ENCODE assay signal across 21 cellular contexts in genomic region chr2:237099804-237100203, GRCh38. TPM values are rescaled to one million over a fixed set of nuclear protein-coding genes. Genes with fewer than 3 reads are reported as not detected.
DNase-seq lines count a peak whose midpoint lies in the region; ATAC-seq, FAIRE-seq and TF ChIP-seq lines count a peak whose summit lies in the region.
"Had no signal": no experiment of that assay in that cellular context is flagged by ENCODE, and none has a peak within 500 bp of the region (broad histone marks: within the 10 kb centered on the region; RNA-seq: fewer than 3 reads in every experiment).

No MANE protein-coding gene starts in this region.

- TF ChIP-seq POLR2A in breast epithelium (IDR thresholded peaks at IDR 0.05) = no peak
- TF ChIP-seq POLR2A in GM12878 (IDR thresholded peaks at IDR 0.05; ENCODE audit: low read depth, low read length) = no peak

- peaks cover 23% of the 10 kb centered on the region for H3K4me1 Mint-ChIP-seq in MCF 10A (ENCODE audit: insufficient read depth, unreplicated experiment)
- H3K4me1 Mint-ChIP-seq in stimulated activated naive B cell treated with anti-CD40 and anti-IgM and Interleukin-4, amounts not matched to agents 10 μg/mL and 1 μg/mL and 100 μg/mL, for 72 hours = peaks cover 0 to 2% of the 10 kb centered on the region in 2 donors
- H3K4me1 Mint-ChIP-seq: CD14-positive monocyte; CD4-positive, alpha-beta memory T cell had no signal

- H3K36me3 Mint-ChIP-seq in MCF 10A (ENCODE audit: insufficient read depth, unreplicated experiment) = peaks cover 96% of the 10 kb centered on the region
- H3K36me3 Mint-ChIP-seq in stimulated activated naive B cell treated with anti-CD40 and anti-IgM and Interleukin-4, amounts not matched to agents 10 μg/mL and 1 μg/mL and 100 μg/mL, for 72 hours = peaks cover 30 to 65% of the 10 kb centered on the region in 2 donors

- H3K27ac Mint-ChIP-seq in MCF 10A (ENCODE audit: low read depth, unreplicated experiment) = peak overlapping the region; percentile 35
- H3K27ac Mint-ChIP-seq in stimulated activated naive B cell treated with anti-CD40 and anti-IgM and Interleukin-4, amounts not matched to agents 10 μg/mL and 1 μg/mL and 100 μg/mL, for 72 hours = no peak overlapping the region
- H3K27ac Mint-ChIP-seq: CD14-positive monocyte; CD4-positive, alpha-beta memory T cell; H9 had no signal

- no peak overlapping the region for H3K27ac ChIP-seq in breast epithelium
- H3K27ac ChIP-seq in Karpas-422 (ENCODE audit: low read length) = peak overlapping the region; percentile 39; the same call in 1 of the 2 replicates
- no peak overlapping the region for H3K27ac ChIP-seq in GM12878 (ENCODE audit: control insufficient read depth, insufficient read depth)
- H3K27ac ChIP-seq: 22Rv1, A549, BLaER1 had no signal

- H3K4me3 ChIP-seq in breast epithelium = no peak overlapping the region
- no peak overlapping the region for H3K4me3 ChIP-seq in Karpas-422 (ENCODE audit: low read length)
- H3K4me3 ChIP-seq in GM12878 = no peak overlapping the region
- H3K4me3 ChIP-seq: A549, BLaER1 had no signal

- H3K27me3 ChIP-seq in breast epithelium (no peaks in the 10 kb centered on the region), Karpas-422 (ENCODE audit: low read length) (no peaks in the 10 kb centered on the region), GM12878 (replicated peaks in 1 of 2; ENCODE audit: control insufficient read depth in 2 of 2, insufficient read depth in 2 of 2, low read length in 1 of 2) (no peaks in the 10 kb centered on the region)
- H3K27me3 ChIP-seq: BLaER1 had no signal

- 67% methylated on average over 3 of the region's 3 CpGs for WGBS in GM12878 (ENCODE audit: insufficient coverage, insufficient replicate concordance, low lambda C conversion rate, missing lambda C conversion rate)

- H3K9me3 ChIP-seq in breast epithelium (no peaks in the 10 kb centered on the region), Karpas-422 (ENCODE audit: low read length) (no peaks in the 10 kb centered on the region), GM12878 (replicated peaks; ENCODE audit: control insufficient read depth, insufficient read depth, low read length) (no peaks in the 10 kb centered on the region)
- H3K9me3 ChIP-seq: BLaER1 had no signal

- H3K36me3 ChIP-seq in breast epithelium = peaks cover 8% of the 10 kb centered on the region
- H3K36me3 ChIP-seq in Karpas-422 (ENCODE audit: insufficient read depth, low read length) = peaks cover 33% of the 10 kb centered on the region; the same call in 1 of the 2 replicates
- peaks cover 0 to 20% of the 10 kb centered on the region in 2 experiments; a peak in 3 of 4 replicates for H3K36me3 ChIP-seq in GM12878 (ENCODE audit: control insufficient read depth in 2 of 2, insufficient read depth in 2 of 2, low read length in 1 of 2)

- POLR2A ChIA-PET in MCF 10A (lab: Yijun Ruan, JAX) (interaction anchor here (0.6 to 3.0 kb wide), 6 partner anchors 10 to 1179 kb away, joined by 3 to 30 read pairs (median 3); partner anchors contain the start of gene COPS8), GM12878 (lab: Charles Lee) (no interaction called here)

- H3K9ac ChIP-seq in Karpas-422 (ENCODE audit: low read length) (no peak overlapping the region), GM12878 (ENCODE audit: control insufficient read depth, insufficient read depth, low read length) (no peak overlapping the region)
- H3K9ac ChIP-seq: BLaER1 had no signal

- no peaks in the 10 kb centered on the region for H3K27me3 Mint-ChIP-seq in MCF 10A (ENCODE audit: insufficient read depth, unreplicated experiment)
- H3K27me3 Mint-ChIP-seq in stimulated activated naive B cell treated with anti-CD40 and anti-IgM and Interleukin-4, amounts not matched to agents 10 μg/mL and 1 μg/mL and 100 μg/mL, for 72 hours = no peaks in the 10 kb centered on the region
- H3K27me3 Mint-ChIP-seq: CD4-positive, alpha-beta memory T cell had no signal

- CTCF ChIA-PET in MCF 10A (lab: Yijun Ruan, JAX) = interaction anchor here (0.7 to 1.2 kb wide), 2 partner anchors 27 to 163 kb away, joined by 3 to 5 read pairs; no protein-coding TSS in a partner anchor
- CTCF ChIA-PET in GM12878 (lab: Yijun Ruan, JAX) = interaction anchor here (1.0 kb wide), 1 partner anchor 42 kb away, joined by 3 read pairs; no protein-coding TSS in a partner anchor

- no peak for TF ChIP-seq EP300 in GM12878 (IDR thresholded peaks at IDR 0.05; ENCODE audit: borderline replicate concordance in 1 of 2, control insufficient read depth in 1 of 2, low read depth in 2 of 2, low read length in 2 of 2)

- intact Hi-C loops in MCF 10A (cut with micrococcal nuclease) = loop anchor here (5.0 to 10.0 kb wide), 2 partner anchors 42 to 195 kb away; no protein-coding TSS in a partner anchor
- intact Hi-C loops in breast epithelium (cut with DNase I; ENCODE audit: low total_unique reads) = no loop called here
- intact Hi-C loops in GM12878 (cut with micrococcal nuclease; ENCODE audit: unreplicated experiment) = no loop called here

- FAIRE-seq in GM12878 (lab: Jason Lieb, UNC) = no peak
- FAIRE-seq: A549, GM18507, H1, HTR-8/SVneo had no signal

- H3K4me1 ChIP-seq in breast epithelium = no peaks in the 10 kb centered on the region
- H3K4me1 ChIP-seq in Karpas-422 (ENCODE audit: low read length) = peaks cover 13% of the 10 kb centered on the region
- H3K4me1 ChIP-seq in GM12878 (ENCODE audit: control insufficient read depth, insufficient read depth, low read length) = no peaks in the 10 kb centered on the region
- H3K4me1 ChIP-seq: BLaER1 had no signal

- H2AFZ ChIP-seq in Karpas-422 (ENCODE audit: low read length) = no peak overlapping the region
- no peak overlapping the region for H2AFZ ChIP-seq in GM12878 (ENCODE audit: control insufficient read depth, low read depth, low read length)

- RAD21 ChIA-PET in GM12878 (lab: Charles Lee; ENCODE audit: unreplicated experiment) = no interaction called here

- no peaks in the 10 kb centered on the region for H4K20me1 ChIP-seq in Karpas-422 (ENCODE audit: insufficient read depth, low read depth, low read length)
- H4K20me1 ChIP-seq in GM12878 (ENCODE audit: control insufficient read depth, insufficient read depth) = no peaks in the 10 kb centered on the region
- H4K20me1 ChIP-seq: BLaER1 had no signal

- TF ChIP-seq CTCF in MCF 10A (IDR thresholded peaks at IDR 0.05; ENCODE audit: unreplicated experiment) (no peak), breast epithelium (IDR thresholded peaks at IDR 0.05) (no peak), GM12878 (IDR thresholded peaks at IDR 0.05 in 2 of 3, conservative IDR thresholded peaks at IDR 0.05 in 1 of 3; ENCODE audit: control insufficient read depth in 2 of 3, extremely low read depth in 1 of 3, insufficient read depth in 1 of 3, low read depth in 3 of 3, low read length in 3 of 3) (no peak)

- H3K4me3 Mint-ChIP-seq in MCF 10A (ENCODE audit: unreplicated experiment) = no peak overlapping the region
- H3K4me3 Mint-ChIP-seq in stimulated activated naive B cell treated with anti-CD40 and anti-IgM and Interleukin-4, amounts not matched to agents 10 μg/mL and 1 μg/mL and 100 μg/mL, for 72 hours = no peak overlapping the region
- H3K4me3 Mint-ChIP-seq: CD14-positive monocyte; CD4-positive, alpha-beta memory T cell; H9 had no signal

- no peaks in the 10 kb centered on the region for H3K79me2 ChIP-seq in Karpas-422 (ENCODE audit: low read length)
- H3K79me2 ChIP-seq in GM12878 (ENCODE audit: control insufficient read depth, insufficient read depth, low read length) = no peaks in the 10 kb centered on the region

- no peak for TF ChIP-seq RAD21 in GM12878 (IDR thresholded peaks at IDR 0.05; ENCODE audit: insufficient read depth, low read depth, low read length)

- BruUV-seq in MCF 10A (replicated peaks; lab: Mats Ljungman, UMichigan) (no TSS peak), GM12878 (replicated peaks; lab: Mats Ljungman, UMichigan) (no TSS peak)

- H3K4me2 ChIP-seq in Karpas-422 (ENCODE audit: low read depth, low read length, poor library complexity, severe bottlenecking) = no peak overlapping the region
- H3K4me2 ChIP-seq in GM12878 (ENCODE audit: control insufficient read depth, insufficient read depth) = no peak overlapping the region
- H3K4me2 ChIP-seq: A549, BLaER1 had no signal

- in situ Hi-C loops in GM12878 (cut with MboI) = no loop called here

- no peak for ATAC-seq in GM12878
- ATAC-seq in stimulated activated naive B cell treated with anti-CD40 and anti-IgM and Interleukin-4, amounts not matched to agents 10 μg/mL and 1 μg/mL and 100 μg/mL, for 72 hours (replicated peaks) = no peak
- ATAC-seq: A549 had no signal

- DNase-seq in MCF 10A (ENCODE audit: unreplicated experiment) = no peak
- DNase-seq in breast epithelium (ENCODE audit: low spot score in 2 of 2) = no peak
- no peak for DNase-seq in Karpas-422
- no peak for DNase-seq in GM12878 (ENCODE audit: low read depth, low spot score)
- no peak for DNase-seq in activated effector memory CD4-positive, alpha-beta T cell treated with anti-CD3 and anti-CD28 coated beads, Interleukin-2, amount 50 U/mL, for 16 hours
- no peak for DNase-seq in stimulated activated naive B cell treated with anti-CD40 and anti-IgM and Interleukin-4, amounts not matched to agents 10 μg/mL and 1 μg/mL and 100 μg/mL, for 72 hours
- no peak for DNase-seq in activated CD4-positive, alpha-beta T cell treated with anti-CD3 and anti-CD28 coated beads for 4 hours
- no peak for DNase-seq in medulla oblongata (ENCODE audit: extremely low spot score)
- DNase-seq: CD4-positive, alpha-beta memory T cell; DMS153; DMS79; GDM1; H9; IMR-90 had no signal

- SMC1A ChIA-PET in GM12878 (lab: Charles Lee; ENCODE audit: uncharacterized antibody, unreplicated experiment) = no interaction called here

- no peaks in the 10 kb centered on the region for H3K9me3 Mint-ChIP-seq in MCF 10A (ENCODE audit: unreplicated experiment)
- no peaks in the 10 kb centered on the region for H3K9me3 Mint-ChIP-seq in stimulated activated naive B cell treated with anti-CD40 and anti-IgM and Interleukin-4, amounts not matched to agents 10 μg/mL and 1 μg/mL and 100 μg/mL, for 72 hours
- H3K9me3 Mint-ChIP-seq: CD14-positive monocyte; CD4-positive, alpha-beta memory T cell; H9 had no signal

- H3K9me2 ChIP-seq in Karpas-422 (replicated peaks; ENCODE audit: insufficient read depth, low read length) = no peaks in the 10 kb centered on the region

RNA-seq across cellular contexts. Expression of gene COPS8, which starts 14.1 kb away (rescaled TPM):
- total RNA-seq in MCF 10A (2022) = 249 and 274 TPM in 2 replicates
- total RNA-seq in breast epithelium = 100 to 1,000 TPM in 2 of 3 donors, 10 to 100 TPM in 1; 88.8 to 205 (median 103) TPM
- total RNA-seq in Karpas-422 (2014; rRNA removed; shearing (Covaris generic); ENCODE audit: low replicate concordance) = 105 and 133 TPM in 2 replicates
- 57.9 and 66.7 TPM in 2 replicates for total RNA-seq in GM12878 (2013; cell fraction: nucleolus; rRNA removed)
- total RNA-seq in GM12878 (2014; rRNA removed) = 85.2 and 97.9 TPM in 2 replicates
- 63.2 and 63.6 TPM in 2 replicates for total RNA-seq in GM12878 (2014; rRNA removed; fragmentation: Illumina TruSeq; extraction: Trizol)
- 44.0 and 46.6 TPM in 2 replicates for total RNA-seq in GM12878 (2021)
- 15.2 TPM for polyA plus RNA-seq in GM12878 (2011; ENCODE audit: low read depth)
- polyA plus RNA-seq in GM12878 (2011; rRNA removed) = 108 and 139 TPM in 2 replicates
- 55.7 and 60.4 TPM in 2 replicates for polyA plus RNA-seq in GM12878 (2011; cell fraction: cytosol; rRNA removed)
- 50.4 and 51.7 TPM in 2 replicates for polyA plus RNA-seq in GM12878 (2011; cell fraction: nucleus; rRNA removed)
- polyA plus RNA-seq in GM12878 (2012) = 23.6 and 30.4 TPM in 2 replicates
- 72.2 and 83.4 TPM in 2 replicates for polyA plus RNA-seq in GM12878 (2014; fragmentation: Illumina TruSeq; extraction: Trizol)
- 100 to 1,000 TPM; 106 to 133 TPM for polyA plus RNA-seq in GM12878 (2014; fragmentation: Nextera tagmentation; extraction: Ambion mirVana)
- polyA plus RNA-seq in GM12878 (2014; rRNA removed) = 99.0 and 111 TPM in 2 replicates
- 100 to 1,000 TPM; 118 to 134 TPM for polyA plus RNA-seq in GM12878 (2016; fragmentation: Nextera tagmentation; extraction: Ambion mirVana)
- 27.8 and 28.5 TPM in 2 replicates for polyA minus RNA-seq in GM12878 (2011; rRNA and poly(A)+ RNA removed)
- 9.0 and 13.2 TPM in 2 replicates for polyA minus RNA-seq in GM12878 (2011; cell fraction: cytosol; rRNA and poly(A)+ RNA removed)
- 16.1 and 23.0 TPM in 2 replicates for polyA minus RNA-seq in GM12878 (2011; cell fraction: nucleus; rRNA and poly(A)+ RNA removed)
